In the genomic region with DNA sequence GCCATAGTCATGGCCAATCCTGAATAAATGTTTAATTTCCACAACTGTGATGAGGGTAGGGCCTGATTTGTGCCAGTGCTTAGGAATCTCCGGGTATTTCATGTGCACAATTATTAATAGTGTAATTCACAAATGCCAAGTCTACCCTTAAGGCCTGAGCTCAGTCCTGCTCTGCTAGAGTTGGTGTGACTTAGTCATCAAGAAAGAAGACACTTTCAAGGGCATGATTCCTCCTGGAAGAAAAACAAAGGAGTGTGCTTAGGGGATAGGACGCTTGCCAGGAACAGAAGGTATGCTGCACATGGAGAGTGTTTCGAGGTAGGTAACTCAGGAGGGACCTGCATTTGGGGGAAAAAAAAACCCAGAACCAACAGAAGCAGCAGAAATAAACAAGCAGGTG, we compare ENCODE assay signal across 8 cellular contexts.
"Had no signal": no experiment of that assay in that cellular context is flagged by ENCODE, and none has a peak within 500 bp of the region (broad histone marks: within the 10 kb centered on the region; RNA-seq: fewer than 3 reads in every experiment).

No MANE protein-coding gene starts in this region.

- H3K27ac ChIP-seq: GM23248 had no signal

- H3K36me3 ChIP-seq: HAP-1 had no signal

- ATAC-seq: HCT116, K562 had no signal

- DNase-seq: GOT3, H7, HFFc6, IMR-90 had no signal

- H3K9ac ChIP-seq: GM23248 had no signal

- H3K9me3 ChIP-seq: HAP-1 had no signal

- H3K4me3 ChIP-seq: GM23248, HAP-1, K562 had no signal
